ENCODE assay signal across 12 cellular contexts in genomic region chr6:111777357-111777756, GRCh38.
DNase-seq lines count a peak whose midpoint lies in the region; ATAC-seq and TF ChIP-seq lines count a peak whose summit lies in the region.
"Had no signal": no experiment of that assay in that cellular context is flagged by ENCODE, and none has a peak within 500 bp of the region (broad histone marks: within the 10 kb centered on the region; RNA-seq: fewer than 3 reads in every experiment).

No MANE protein-coding gene starts in this region.

- H3K36me3 ChIP-seq in OCI-LY3 (replicated peaks; ENCODE audit: low read depth, low read length) = no peaks in the 10 kb centered on the region
- H3K36me3 ChIP-seq: cardiac muscle cell had no signal

- H3K4me3 Mint-ChIP-seq in activated T-cell treated with anti-CD3 and anti-CD28 coated beads, Interleukin-2, amount 50 U/mL, for 24 hours = peak overlapping the region; percentile 36

- H3K27me3 Mint-ChIP-seq in activated T-cell treated with anti-CD3 and anti-CD28 coated beads, Interleukin-2, amount 50 U/mL, for 24 hours = no peaks in the 10 kb centered on the region

- peaks cover 90% of the 10 kb centered on the region for H3K4me1 Mint-ChIP-seq in activated T-cell treated with anti-CD3 and anti-CD28 coated beads, Interleukin-2, amount 50 U/mL, for 24 hours (ENCODE audit: low read depth)

- ATAC-seq in GM18861 (IDR thresholded peaks at IDR 0.05; ENCODE audit: unreplicated experiment) = no peak
- ATAC-seq: psoas muscle had no signal

- no peaks in the 10 kb centered on the region for H4K20me1 ChIP-seq in OCI-LY3 (ENCODE audit: insufficient read depth, low read length)

- no peaks in the 10 kb centered on the region for H3K4me1 ChIP-seq in OCI-LY3 (ENCODE audit: low read length)

- H2AFZ ChIP-seq in OCI-LY3 (ENCODE audit: low read depth, low read length) = no peak overlapping the region

- no peak overlapping the region for H3K4me2 ChIP-seq in OCI-LY3 (ENCODE audit: low read length)

- no peaks in the 10 kb centered on the region for H3K79me2 ChIP-seq in OCI-LY3 (ENCODE audit: low read length)

- H3K27ac Mint-ChIP-seq in activated T-cell treated with anti-CD3 and anti-CD28 coated beads, Interleukin-2, amount 50 U/mL, for 24 hours = peak overlapping the region; percentile 87

- H3K36me3 Mint-ChIP-seq in activated T-cell treated with anti-CD3 and anti-CD28 coated beads, Interleukin-2, amount 50 U/mL, for 24 hours (ENCODE audit: low read depth) = peaks cover 89% of the 10 kb centered on the region

- H3K9me3 Mint-ChIP-seq in activated T-cell treated with anti-CD3 and anti-CD28 coated beads, Interleukin-2, amount 50 U/mL, for 24 hours = no peaks in the 10 kb centered on the region

- H3K27me3 ChIP-seq in OCI-LY3 (ENCODE audit: low read depth, low read length) = no peaks in the 10 kb centered on the region
- H3K27me3 ChIP-seq: BLaER1, cardiac muscle cell had no signal

- H3K9me3 ChIP-seq in OCI-LY3 (ENCODE audit: insufficient read depth, low read length) = no peaks in the 10 kb centered on the region
- H3K9me3 ChIP-seq: BLaER1, psoas muscle had no signal

- H3K4me3 ChIP-seq in OCI-LY3 (ENCODE audit: low read length) (no peak overlapping the region), epithelial cell of proximal tubule (ENCODE audit: low read depth, low read length) (no peak overlapping the region)
- H3K4me3 ChIP-seq: BLaER1, cardiac muscle cell, psoas muscle had no signal

- DNase-seq in activated T-cell treated with anti-CD3 and anti-CD28 coated beads, Interleukin-2, amount 50 U/mL, for 24 hours = no peak
- no peak for DNase-seq in activated T-cell treated with anti-CD3 and anti-CD28 coated beads, Interleukin-2, amount 50 U/mL, for 48 hours
- no peak for DNase-seq in epithelial cell of proximal tubule (ENCODE audit: low read depth)
- no peak for DNase-seq in substantia nigra (lab: John Stamatoyannopoulos, UW)
- no peak for DNase-seq in SIG-M5 (lab: John Stamatoyannopoulos, UW)
- no peak for DNase-seq in SW 1271 (lab: John Stamatoyannopoulos, UW)
- DNase-seq: NCI-H1417, psoas muscle had no signal

- H3K27ac ChIP-seq in OCI-LY3 (ENCODE audit: low read length) (no peak overlapping the region), substantia nigra (ENCODE audit: low read depth, low read length, poor library complexity, severe bottlenecking) (peak overlapping the region; percentile 18)
- H3K27ac ChIP-seq: BLaER1, cardiac muscle cell, psoas muscle had no signal

- no peak overlapping the region for H3K9ac ChIP-seq in OCI-LY3 (ENCODE audit: low read length)
- H3K9ac ChIP-seq: BLaER1 had no signal

- 0 out of 2 replicates have a peak, but pooled peaks have one; percentile 5 for TF ChIP-seq CTCF in OCI-LY3 (IDR thresholded peaks at IDR 0.05; ENCODE audit: low read depth, low read length)
- peak; percentile 14 for TF ChIP-seq CTCF in epithelial cell of proximal tubule (conservative IDR thresholded peaks at IDR 0.05; ENCODE audit: low read depth, low read length)
